Comparison of ENCODE assay signal across 13 cellular contexts in the genomic region with DNA sequence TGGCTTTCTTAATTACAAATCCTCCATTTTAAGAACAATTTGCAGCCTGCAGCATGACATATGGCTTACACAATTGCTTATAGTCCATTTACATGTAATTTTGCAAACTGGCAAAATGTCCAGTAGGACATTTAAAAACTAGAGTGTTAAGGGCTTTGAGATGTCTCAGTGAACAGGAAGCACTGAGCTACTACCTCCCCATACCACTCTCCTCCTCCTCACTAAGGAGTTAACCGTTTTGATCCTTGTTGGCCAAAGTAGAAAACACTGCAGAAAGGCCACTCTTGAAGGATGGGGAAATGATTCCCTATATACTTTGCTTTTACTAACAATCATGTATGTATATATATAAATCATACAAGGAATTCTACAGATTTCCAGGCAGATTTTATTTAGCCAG. TPM values are rescaled to one million over a fixed set of nuclear protein-coding genes. Genes with fewer than 3 reads are reported as not detected.
DNase-seq lines count a peak whose midpoint lies in the region; ATAC-seq, FAIRE-seq and TF ChIP-seq lines count a peak whose summit lies in the region.
"Had no signal": no experiment of that assay in that cellular context is flagged by ENCODE, and none has a peak within 500 bp of the region (broad histone marks: within the 10 kb centered on the region; RNA-seq: fewer than 3 reads in every experiment).

No MANE protein-coding gene starts in this region.

- no peaks in the 10 kb centered on the region for H3K9me1 ChIP-seq in endothelial cell of umbilical vein (replicated peaks; ENCODE audit: control insufficient read depth, extremely low read depth, insufficient read depth, low read length)

- no peak overlapping the region for H3K27ac Mint-ChIP-seq in neural progenitor cell

- H3K27me3 ChIP-seq in heart left ventricle, result no peaks in the 10 kb centered on the region
- H3K27me3 ChIP-seq in right atrium auricular region, result no peaks in the 10 kb centered on the region
- no peaks in the 10 kb centered on the region for H3K27me3 ChIP-seq in endothelial cell of umbilical vein (ENCODE audit: control insufficient read depth in 2 of 2, insufficient read depth in 2 of 2, low read length in 2 of 2)
- H3K27me3 ChIP-seq in neural progenitor cell, result no peaks in the 10 kb centered on the region
- H3K27me3 ChIP-seq: right lobe of liver had no signal

- H3K27ac ChIP-seq in heart left ventricle (peak overlapping the region in 5 of 12 donors; percentile 12 to 54 (median 27)), right atrium auricular region (peak overlapping the region in 1 of 2 donors; percentile 23), endothelial cell of umbilical vein (ENCODE audit: insufficient read depth, low read depth, low read length) (no peak overlapping the region), neural progenitor cell (no peak overlapping the region)
- H3K27ac ChIP-seq: PC-9, right lobe of liver had no signal

- no peaks in the 10 kb centered on the region for H3F3A ChIP-seq in neural progenitor cell (ENCODE audit: low read depth)

- H2AFZ ChIP-seq in endothelial cell of umbilical vein (ENCODE audit: low read depth, low read length) (no peak overlapping the region), neural progenitor cell (replicated peaks) (peak overlapping the region; percentile 4)
- H2AFZ ChIP-seq: PC-9 had no signal

- peaks cover 0 to 23% (median 1%) of the 10 kb centered on the region in 12 donors for H3K4me1 ChIP-seq in heart left ventricle
- no peaks in the 10 kb centered on the region for H3K4me1 ChIP-seq in right atrium auricular region
- H3K4me1 ChIP-seq in endothelial cell of umbilical vein (ENCODE audit: control insufficient read depth, extremely low read depth, insufficient read depth, low read length), result peaks cover 30% of the 10 kb centered on the region
- H3K4me1 ChIP-seq in neural progenitor cell, result peaks cover 20% of the 10 kb centered on the region

- DNase-seq in heart left ventricle (no peak), right atrium auricular region (ENCODE audit: low spot score) (no peak), endothelial cell of umbilical vein (ENCODE audit: low read depth, low spot score) (peak; percentile 35), neural progenitor cell (ENCODE audit: low spot score) (no peak), NCI-H1105 treated with DMSO at 0.1 percent for 48 hours (lab: John Stamatoyannopoulos, UW) (no peak)
- DNase-seq in activated CD8-positive, alpha-beta memory T cell treated with anti-CD3 and anti-CD28 coated beads for 24 hours, result no peak
- no peak for DNase-seq in stimulated activated CD4-positive, alpha-beta T cell treated with anti-CD3 and anti-CD28 coated beads, Interleukin-4, amount 100 ng/mL, for 24 hours
- DNase-seq: PC-9, right lobe of liver, T1000 had no signal

- H3K79me2 ChIP-seq in endothelial cell of umbilical vein (ENCODE audit: control insufficient read depth, insufficient read depth, low read length) (no peaks in the 10 kb centered on the region), neural progenitor cell (ENCODE audit: low read depth) (no peaks in the 10 kb centered on the region)

- peaks cover 18% of the 10 kb centered on the region for H3K4me1 Mint-ChIP-seq in neural progenitor cell

- H3K4me3 ChIP-seq in heart left ventricle (peak overlapping the region in 9 of 12 donors; percentile 16 to 56 (median 34)), right atrium auricular region (peak overlapping the region in 1 of 2 donors; percentile 31), endothelial cell of umbilical vein (replicated peaks in 1 of 3; ENCODE audit: insufficient read depth in 1 of 3, low read depth in 1 of 3, low read length in 3 of 3) (no peak overlapping the region), neural progenitor cell (no peak overlapping the region)
- H3K4me3 ChIP-seq: PC-9, right lobe of liver had no signal

- H3K36me3 Mint-ChIP-seq in neural progenitor cell, result no peaks in the 10 kb centered on the region

- POLR2A ChIA-PET in endothelial cell of umbilical vein (lab: Charles Lee), result no interaction called here

- H3K9me3 ChIP-seq in heart left ventricle (no peaks in the 10 kb centered on the region), right atrium auricular region (no peaks in the 10 kb centered on the region), endothelial cell of umbilical vein (replicated peaks; ENCODE audit: control insufficient read depth, insufficient read depth, low read length) (no peaks in the 10 kb centered on the region), neural progenitor cell (ENCODE audit: low read depth) (no peaks in the 10 kb centered on the region)
- H3K9me3 ChIP-seq: right lobe of liver had no signal

- H3K4me3 Mint-ChIP-seq in neural progenitor cell, result peak overlapping the region; percentile 50
- H3K4me3 Mint-ChIP-seq: IgD-negative memory B cell had no signal

- H3K36me3 ChIP-seq in heart left ventricle (peaks cover 0 to 59% (median 40%) of the 10 kb centered on the region in 9 donors), right atrium auricular region (peaks cover 20% of the 10 kb centered on the region), endothelial cell of umbilical vein (ENCODE audit: control insufficient read depth in 2 of 2, extremely low read depth in 1 of 2, insufficient read depth in 2 of 2, low read length in 2 of 2) (peaks cover 5 to 9% of the 10 kb centered on the region in 2 experiments), neural progenitor cell (no peaks in the 10 kb centered on the region)

- ATAC-seq in heart left ventricle (peak in 2 of 4 donors; percentile 32 to 35), HG03520 (IDR thresholded peaks at IDR 0.05; ENCODE audit: unreplicated experiment) (no peak)
- ATAC-seq: left lobe of liver, right lobe of liver had no signal

- no TSS peak for BruUV-seq in endothelial cell of umbilical vein (replicated peaks; lab: Mats Ljungman, UMichigan)

- dilution Hi-C loops in endothelial cell of umbilical vein (cut with MboI; ENCODE audit: extremely low pct_ligation_motif_present, low sequenced_read_pairs), result no loop called here

- H4K20me1 ChIP-seq in endothelial cell of umbilical vein (replicated peaks; ENCODE audit: control insufficient read depth, extremely low read depth, insufficient read depth, low read length) (no peaks in the 10 kb centered on the region), neural progenitor cell (ENCODE audit: low read depth) (no peaks in the 10 kb centered on the region)

- intact Hi-C loops in heart left ventricle (cut with DNase I) (loop anchor here in 1 of 10 donors (10.0 kb wide), 1 partner anchor 353 kb away; no protein-coding TSS in a partner anchor), endothelial cell of umbilical vein (cut with micrococcal nuclease) (no loop called here)

- TF ChIP-seq CTCF in heart left ventricle (IDR thresholded peaks at IDR 0.05), result no peak
- no peak for TF ChIP-seq CTCF in right atrium auricular region (IDR thresholded peaks at IDR 0.05)
- no peak for TF ChIP-seq CTCF in endothelial cell of umbilical vein (IDR thresholded peaks at IDR 0.05; ENCODE audit: extremely low read depth in 1 of 2, insufficient read depth in 1 of 2, low read depth in 1 of 2, low read length in 2 of 2)
- TF ChIP-seq CTCF in neural progenitor cell (IDR thresholded peaks at IDR 0.05), result no peak

- peak overlapping the region; percentile 35 for H3K4me2 ChIP-seq in endothelial cell of umbilical vein (ENCODE audit: insufficient read depth, low read length)
- peak overlapping the region; percentile 45 for H3K4me2 ChIP-seq in neural progenitor cell
- H3K4me2 ChIP-seq: PC-9 had no signal

- no peaks in the 10 kb centered on the region for H3K27me3 Mint-ChIP-seq in neural progenitor cell (ENCODE audit: insufficient read depth, low read depth)
- H3K27me3 Mint-ChIP-seq: IgD-negative memory B cell had no signal

- no peaks in the 10 kb centered on the region for H3K9me3 Mint-ChIP-seq in neural progenitor cell
- H3K9me3 Mint-ChIP-seq: IgD-negative memory B cell had no signal

- WGBS in heart left ventricle, 4 donors, result 21 to 41% (median 32%) methylated on average over 1 of the region's 1 CpG

- no peak overlapping the region for H3K9ac ChIP-seq in endothelial cell of umbilical vein (replicated peaks; ENCODE audit: extremely low read depth, insufficient read depth, low read length)
- H3K9ac ChIP-seq in neural progenitor cell, result no peak overlapping the region

- CTCF ChIA-PET in endothelial cell of umbilical vein (lab: Charles Lee), result interaction anchor here (1.2 to 1.7 kb wide), 7 partner anchors 10 to 248 kb away, joined by 3 to 5 read pairs (median 4); a partner anchor contains a TSS

- no peak for FAIRE-seq in endothelial cell of umbilical vein (lab: Jason Lieb, UNC)

- TF ChIP-seq POLR2A in heart left ventricle (IDR thresholded peaks at IDR 0.05), result no peak
- no peak for TF ChIP-seq POLR2A in endothelial cell of umbilical vein (IDR thresholded peaks at IDR 0.05; ENCODE audit: low read depth, low read length)

RNA-seq across cellular contexts. Expression of a gene that starts 0.4 kb away (rescaled TPM):
- total RNA-seq in heart left ventricle, result 10 to 100 TPM in 2 of 9 donors, 1 to 10 TPM in 7; 2.1 to 17.9 (median 6.1) TPM
- polyA plus RNA-seq in heart left ventricle, result 1 to 10 TPM; 2.1 to 2.4 TPM
- total RNA-seq in right atrium auricular region, result 1 to 10 TPM; 7.5 to 9.4 TPM
- 6.7 and 45.6 TPM in 2 replicates for total RNA-seq in endothelial cell of umbilical vein
- polyA plus RNA-seq in endothelial cell of umbilical vein, result 18.5 and 20.3 TPM in 2 replicates
- 9.8 and 13.4 TPM in 2 replicates for polyA plus RNA-seq in endothelial cell of umbilical vein (2011; cell fraction: cytosol; rRNA removed)
- 36.0 and 42.3 TPM in 2 replicates for polyA plus RNA-seq in endothelial cell of umbilical vein (2011; cell fraction: nucleus; rRNA removed)
- polyA plus RNA-seq in endothelial cell of umbilical vein (2012), result 5.1 and 5.5 TPM in 2 replicates
- 16.3 and 17.0 TPM in 2 replicates for polyA minus RNA-seq in endothelial cell of umbilical vein
- not detected for polyA minus RNA-seq in endothelial cell of umbilical vein (2011; cell fraction: cytosol; rRNA and poly(A)+ RNA removed)
- 7.9 and 11.7 TPM in 2 replicates for polyA minus RNA-seq in endothelial cell of umbilical vein (2011; cell fraction: nucleus; rRNA and poly(A)+ RNA removed)
- 3.9 and 6.7 TPM in 2 replicates for total RNA-seq in neural progenitor cell (ENCODE audit: low replicate concordance)

RNA-seq across cellular contexts. Expression of a gene that starts 42.1 kb away (rescaled TPM):
- 100 to 1,000 TPM in 2 of 9 donors, 10 to 100 TPM in 5, 1 to 10 TPM in 2; 5.8 to 306 (median 16.9) TPM for total RNA-seq in heart left ventricle
- 10 to 100 TPM in 1 of 2 donors, 1 to 10 TPM in 1; 3.9 to 10.2 TPM for polyA plus RNA-seq in heart left ventricle
- total RNA-seq in right atrium auricular region, result 10 to 100 TPM in 1 of 2 donors, 1 to 10 TPM in 1; 7.3 to 33.2 TPM
- total RNA-seq in endothelial cell of umbilical vein, result 5.7 and 11.1 TPM in 2 replicates
- polyA plus RNA-seq in endothelial cell of umbilical vein, result 3.5 and 4.0 TPM in 2 replicates
- polyA plus RNA-seq in endothelial cell of umbilical vein (2011; cell fraction: cytosol; rRNA removed), result 5.6 and 6.6 TPM in 2 replicates
- 2.8 and 3.2 TPM in 2 replicates for polyA plus RNA-seq in endothelial cell of umbilical vein (2011; cell fraction: nucleus; rRNA removed)
- 2.8 and 7.5 TPM in 2 replicates for polyA plus RNA-seq in endothelial cell of umbilical vein (2012)
- 7.3 and 12.3 TPM in 2 replicates for polyA minus RNA-seq in endothelial cell of umbilical vein
- polyA minus RNA-seq in endothelial cell of umbilical vein (2011; cell fraction: cytosol; rRNA and poly(A)+ RNA removed), result not detected
- polyA minus RNA-seq in endothelial cell of umbilical vein (2011; cell fraction: nucleus; rRNA and poly(A)+ RNA removed), result 2.3 and 2.8 TPM in 2 replicates
- total RNA-seq in neural progenitor cell (ENCODE audit: low replicate concordance), result 0.06 TPM in 1 of 2 replicates, not detected in the other

Comparison
In these comparisons a context has a peak if more than half of its experiments do, and no peak if none do; other contexts are left out.
1. H3K4me3 ChIP-seq: peak in heart left ventricle (9 of 12); none in endothelial cell of umbilical vein (0 of 3) and neural progenitor cell (single experiment).